2 cellular contexts compared by ENCODE assay signal in genomic region chr5:79694652-79695051, GRCh38.
TF ChIP-seq lines count a peak whose summit lies in the region.

No MANE protein-coding gene starts in this region.

TF ChIP-seq in GM23338, 12 proteins besides CTCF, POLR2A, EP300 and RAD21 (continued from another document):
- TF ChIP-seq REST (IDR thresholded peaks at IDR 0.05; ENCODE audit: unreplicated experiment) (no peak), POLR2AphosphoS5 (IDR thresholded peaks at IDR 0.05; ENCODE audit: low read depth) (no peak), STAT1 (IDR thresholded peaks at IDR 0.05; ENCODE audit: unreplicated experiment) (no peak), JUNB (IDR thresholded peaks at IDR 0.05; ENCODE audit: unreplicated experiment) (no peak), NANOG (IDR thresholded peaks at IDR 0.05; ENCODE audit: borderline replicate concordance) (no peak), ZNF331 (CRISPR knock-in tag; IDR thresholded peaks at IDR 0.05; ENCODE audit: low read depth) (no peak), ETS1 (IDR thresholded peaks at IDR 0.05) (no peak)

TF ChIP-seq in K562, 482 proteins besides CTCF, POLR2A, EP300 and RAD21 (continued from another document):
- TF ChIP-seq ZNF764 (CRISPR knock-in tag; IDR thresholded peaks at IDR 0.05; ENCODE audit: low read depth): no peak
- peak; percentile 48; the same call in 1 of the 2 replicates for TF ChIP-seq C11orf30 (IDR thresholded peaks at IDR 0.05; ENCODE audit: low read depth)
- no peak for TF ChIP-seq FIP1L1 (IDR thresholded peaks at IDR 0.05; ENCODE audit: low read depth, low read length, poor library complexity, severe bottlenecking)
- TF ChIP-seq CREB3 (tag; conservative IDR thresholded peaks at IDR 0.05; ENCODE audit: low read depth): no peak
- no peak for TF ChIP-seq ZBTB9 (CRISPR knock-in tag; IDR thresholded peaks at IDR 0.05)
- TF ChIP-seq PRDM10 (IDR thresholded peaks at IDR 0.05; ENCODE audit: partially characterized antibody): peak; percentile 31
- no peak for TF ChIP-seq MCM5 (IDR thresholded peaks at IDR 0.05; ENCODE audit: low read depth)
- TF ChIP-seq KLF1 (tag; IDR thresholded peaks at IDR 0.05): no peak
- no peak for TF ChIP-seq ZFP1 (CRISPR knock-in tag; IDR thresholded peaks at IDR 0.05)
- TF ChIP-seq, protein P1, sequence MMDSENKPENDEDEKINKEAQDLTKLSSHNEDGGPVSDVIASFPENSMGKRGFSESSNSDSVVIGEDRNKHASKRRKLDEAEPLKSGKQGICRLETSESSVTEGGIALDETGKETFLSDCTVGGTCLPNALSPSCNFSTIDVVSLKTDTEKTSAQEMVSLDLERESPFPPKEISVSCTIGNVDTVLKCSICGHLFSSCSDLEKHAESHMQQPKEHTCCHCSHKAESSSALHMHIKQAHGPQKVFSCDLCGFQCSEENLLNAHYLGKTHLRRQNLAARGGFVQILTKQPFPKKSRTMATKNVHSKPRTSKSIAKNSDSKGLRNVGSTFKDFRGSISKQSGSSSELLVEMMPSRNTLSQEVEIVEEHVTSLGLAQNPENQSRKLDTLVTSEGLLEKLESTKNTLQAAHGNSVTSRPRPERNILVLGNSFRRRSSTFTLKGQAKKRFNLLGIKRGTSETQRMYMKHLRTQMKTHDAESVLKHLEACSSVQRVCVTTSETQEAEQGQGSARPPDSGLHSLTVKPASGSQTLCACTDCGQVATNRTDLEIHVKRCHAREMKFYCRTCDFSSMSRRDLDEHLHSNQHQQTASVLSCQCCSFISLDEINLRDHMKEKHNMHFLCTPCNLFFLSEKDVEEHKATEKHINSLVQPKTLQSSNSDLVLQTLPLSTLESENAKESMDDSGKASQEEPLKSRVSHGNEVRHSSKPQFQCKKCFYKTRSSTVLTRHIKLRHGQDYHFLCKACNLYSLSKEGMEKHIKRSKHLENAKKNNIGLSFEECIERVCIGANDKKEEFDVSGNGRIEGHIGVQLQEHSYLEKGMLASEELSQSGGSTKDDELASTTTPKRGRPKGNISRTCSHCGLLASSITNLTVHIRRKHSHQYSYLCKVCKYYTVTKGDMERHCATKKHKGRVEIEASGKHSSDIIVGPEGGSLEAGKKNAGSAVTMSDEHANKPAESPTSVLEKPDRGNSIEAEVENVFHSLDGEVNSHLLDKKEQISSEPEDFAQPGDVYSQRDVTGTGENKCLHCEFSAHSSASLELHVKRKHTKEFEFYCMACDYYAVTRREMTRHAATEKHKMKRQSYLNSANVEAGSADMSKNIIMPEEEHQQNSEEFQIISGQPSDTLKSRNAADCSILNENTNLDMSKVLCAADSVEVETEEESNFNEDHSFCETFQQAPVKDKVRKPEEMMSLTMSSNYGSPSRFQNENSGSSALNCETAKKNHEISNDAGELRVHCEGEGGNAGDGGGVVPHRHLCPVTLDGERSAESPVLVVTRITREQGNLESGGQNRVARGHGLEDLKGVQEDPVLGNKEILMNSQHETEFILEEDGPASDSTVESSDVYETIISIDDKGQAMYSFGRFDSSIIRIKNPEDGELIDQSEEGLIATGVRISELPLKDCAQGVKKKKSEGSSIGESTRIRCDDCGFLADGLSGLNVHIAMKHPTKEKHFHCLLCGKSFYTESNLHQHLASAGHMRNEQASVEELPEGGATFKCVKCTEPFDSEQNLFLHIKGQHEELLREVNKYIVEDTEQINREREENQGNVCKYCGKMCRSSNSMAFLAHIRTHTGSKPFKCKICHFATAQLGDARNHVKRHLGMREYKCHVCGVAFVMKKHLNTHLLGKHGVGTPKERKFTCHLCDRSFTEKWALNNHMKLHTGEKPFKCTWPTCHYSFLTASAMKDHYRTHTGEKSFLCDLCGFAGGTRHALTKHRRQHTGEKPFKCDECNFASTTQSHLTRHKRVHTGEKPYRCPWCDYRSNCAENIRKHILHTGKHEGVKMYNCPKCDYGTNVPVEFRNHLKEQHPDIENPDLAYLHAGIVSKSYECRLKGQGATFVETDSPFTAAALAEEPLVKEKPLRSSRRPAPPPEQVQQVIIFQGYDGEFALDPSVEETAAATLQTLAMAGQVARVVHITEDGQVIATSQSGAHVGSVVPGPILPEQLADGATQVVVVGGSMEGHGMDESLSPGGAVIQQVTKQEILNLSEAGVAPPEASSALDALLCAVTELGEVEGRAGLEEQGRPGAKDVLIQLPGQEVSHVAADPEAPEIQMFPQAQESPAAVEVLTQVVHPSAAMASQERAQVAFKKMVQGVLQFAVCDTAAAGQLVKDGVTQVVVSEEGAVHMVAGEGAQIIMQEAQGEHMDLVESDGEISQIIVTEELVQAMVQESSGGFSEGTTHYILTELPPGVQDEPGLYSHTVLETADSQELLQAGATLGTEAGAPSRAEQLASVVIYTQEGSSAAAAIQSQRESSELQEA (IDR thresholded peaks at IDR 0.05; ENCODE audit: low read depth): no peak
- TF ChIP-seq BCOR (IDR thresholded peaks at IDR 0.05): no peak
- TF ChIP-seq, protein P2, sequence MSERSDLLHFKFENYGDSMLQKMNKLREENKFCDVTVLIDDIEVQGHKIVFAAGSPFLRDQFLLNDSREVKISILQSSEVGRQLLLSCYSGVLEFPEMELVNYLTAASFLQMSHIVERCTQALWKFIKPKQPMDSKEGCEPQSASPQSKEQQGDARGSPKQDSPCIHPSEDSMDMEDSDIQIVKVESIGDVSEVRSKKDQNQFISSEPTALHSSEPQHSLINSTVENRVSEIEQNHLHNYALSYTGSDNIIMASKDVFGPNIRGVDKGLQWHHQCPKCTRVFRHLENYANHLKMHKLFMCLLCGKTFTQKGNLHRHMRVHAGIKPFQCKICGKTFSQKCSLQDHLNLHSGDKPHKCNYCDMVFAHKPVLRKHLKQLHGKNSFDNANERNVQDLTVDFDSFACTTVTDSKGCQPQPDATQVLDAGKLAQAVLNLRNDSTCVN (CRISPR knock-in tag; IDR thresholded peaks at IDR 0.05): no peak
- TF ChIP-seq ERF (CRISPR knock-in tag; IDR thresholded peaks at IDR 0.05): no peak
- TF ChIP-seq, protein P3, sequence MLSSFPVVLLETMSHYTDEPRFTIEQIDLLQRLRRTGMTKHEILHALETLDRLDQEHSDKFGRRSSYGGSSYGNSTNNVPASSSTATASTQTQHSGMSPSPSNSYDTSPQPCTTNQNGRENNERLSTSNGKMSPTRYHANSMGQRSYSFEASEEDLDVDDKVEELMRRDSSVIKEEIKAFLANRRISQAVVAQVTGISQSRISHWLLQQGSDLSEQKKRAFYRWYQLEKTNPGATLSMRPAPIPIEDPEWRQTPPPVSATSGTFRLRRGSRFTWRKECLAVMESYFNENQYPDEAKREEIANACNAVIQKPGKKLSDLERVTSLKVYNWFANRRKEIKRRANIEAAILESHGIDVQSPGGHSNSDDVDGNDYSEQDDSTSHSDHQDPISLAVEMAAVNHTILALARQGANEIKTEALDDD (IDR thresholded peaks at IDR 0.05): no peak
- no peak for TF ChIP-seq PTTG1 (tag; IDR thresholded peaks at IDR 0.05; ENCODE audit: low read depth)
- TF ChIP-seq, protein P4, sequence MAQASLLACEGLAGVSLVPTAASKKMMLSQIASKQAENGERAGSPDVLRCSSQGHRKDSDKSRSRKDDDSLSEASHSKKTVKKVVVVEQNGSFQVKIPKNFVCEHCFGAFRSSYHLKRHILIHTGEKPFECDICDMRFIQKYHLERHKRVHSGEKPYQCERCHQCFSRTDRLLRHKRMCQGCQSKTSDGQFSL (CRISPR knock-in tag; IDR thresholded peaks at IDR 0.05): no peak
- TF ChIP-seq, protein P4 (tag; IDR thresholded peaks at IDR 0.05): no peak
- peak; percentile 41 for TF ChIP-seq MAFF (IDR thresholded peaks at IDR 0.05; ENCODE audit: low read length)
- no peak for TF ChIP-seq SMAD1 (IDR thresholded peaks at IDR 0.05; ENCODE audit: low read depth, low read length, partially characterized antibody)
- peak; percentile 70; the same call in 1 of the 2 replicates for TF ChIP-seq ZNF316 (IDR thresholded peaks at IDR 0.05)
- TF ChIP-seq FOXA1 (IDR thresholded peaks at IDR 0.05; ENCODE audit: borderline replicate concordance): no peak
- 0 out of 2 replicates have a peak, but pooled peaks have one; percentile 2 for TF ChIP-seq MEF2A (IDR thresholded peaks at IDR 0.05; ENCODE audit: control insufficient read depth, low read depth, low read length)
- TF ChIP-seq JUND (IDR thresholded peaks at IDR 0.05; ENCODE audit: borderline replicate concordance, low read depth, low read length): 0 out of 2 replicates have a peak, but pooled peaks have one; percentile 14
- TF ChIP-seq JUND (tag; IDR thresholded peaks at IDR 0.05; ENCODE audit: borderline replicate concordance, low read depth, low read length): peak; percentile 21; the same call in 1 of the 3 replicates
- no peak for TF ChIP-seq ZNF696 (CRISPR knock-in tag; conservative IDR thresholded peaks at IDR 0.05)
- no peak for TF ChIP-seq ELF4 (CRISPR knock-in tag; IDR thresholded peaks at IDR 0.05)
- no peak for TF ChIP-seq MCM2 (IDR thresholded peaks at IDR 0.05; ENCODE audit: low read depth)
- TF ChIP-seq TCF3 (CRISPR knock-in tag; IDR thresholded peaks at IDR 0.05): peak; percentile 55
- TF ChIP-seq CBFA2T3 (IDR thresholded peaks at IDR 0.05): peak; percentile 55
- no peak for TF ChIP-seq DACH1 (IDR thresholded peaks at IDR 0.05; ENCODE audit: partially characterized antibody)
- 0 out of 2 replicates have a peak, but pooled peaks have one; percentile 9 for TF ChIP-seq CBFA2T2 (conservative IDR thresholded peaks at IDR 0.05)
- TF ChIP-seq CTBP1 (IDR thresholded peaks at IDR 0.05; ENCODE audit: borderline replicate concordance): peak; percentile 50; the same call in 1 of the 2 replicates
- TF ChIP-seq SAP30 (IDR thresholded peaks at IDR 0.05; ENCODE audit: borderline replicate concordance, insufficient read depth, low read depth, low read length, poor library complexity, severe bottlenecking): no peak
- peak; percentile 37 for TF ChIP-seq MAFK (IDR thresholded peaks at IDR 0.05; ENCODE audit: low read length)
- TF ChIP-seq NFE2 (IDR thresholded peaks at IDR 0.05; ENCODE audit: low read depth): no peak
- peak; percentile 93 for TF ChIP-seq ZBTB17 (CRISPR knock-in tag; IDR thresholded peaks at IDR 0.05)
- no peak for TF ChIP-seq NR2C2 (CRISPR knock-in tag; IDR thresholded peaks at IDR 0.05)
- no peak for TF ChIP-seq NR2C2 (tag; IDR thresholded peaks at IDR 0.05)
- no peak for TF ChIP-seq TRIM28 (IDR thresholded peaks at IDR 0.05)
- TF ChIP-seq MEIS2 (IDR thresholded peaks at IDR 0.05; ENCODE audit: partially characterized antibody): no peak
- TF ChIP-seq TCFL5 (CRISPR knock-in tag; conservative IDR thresholded peaks at IDR 0.05): no peak
